In genomic region chr5:179153341-179153901, GRCh38 we compare ENCODE assay signal across 15 cellular contexts.
"Had no signal": no experiment of that assay in that cellular context is flagged by ENCODE, and none has a peak within 500 bp of the region (broad histone marks: within the 10 kb centered on the region; RNA-seq: fewer than 3 reads in every experiment).

No MANE protein-coding gene starts in this region.

- H3K36me3 Mint-ChIP-seq: activated CD4-positive, alpha-beta memory T cell treated with anti-CD3 and anti-CD28 coated beads for 36 hours; activated CD8-positive, alpha-beta memory T cell treated with anti-CD3 and anti-CD28 coated beads, Interleukin-2, amount 10 ng/mL, durations not matched to agents 7 days and 5 days; mesothelial cell of epicardium; stimulated activated naive B cell treated with anti-CD40 and anti-IgM and Interleukin-4, amounts not matched to agents 10 μg/mL and 1 μg/mL and 100 μg/mL, for 72 hours had no signal

- H3K27ac Mint-ChIP-seq: activated CD4-positive, alpha-beta memory T cell treated with anti-CD3 and anti-CD28 coated beads for 36 hours; activated CD4-positive, alpha-beta T cell treated with anti-CD3 and anti-CD28 coated beads for 36 hours; activated CD8-positive, alpha-beta memory T cell treated with anti-CD3 and anti-CD28 coated beads, Interleukin-2, amount 10 ng/mL, durations not matched to agents 7 days and 5 days; mesothelial cell of epicardium; stimulated activated naive B cell treated with anti-CD40 and anti-IgM and Interleukin-4, amounts not matched to agents 10 μg/mL and 1 μg/mL and 100 μg/mL, for 72 hours had no signal

- ATAC-seq: activated CD4-positive, alpha-beta T cell treated with anti-CD3 and anti-CD28 coated beads for 36 hours; activated CD8-positive, alpha-beta memory T cell treated with anti-CD3 and anti-CD28 coated beads, Interleukin-2, amount 10 ng/mL, durations not matched to agents 7 days and 5 days; activated T-cell treated with anti-CD3 and anti-CD28 coated beads, Interleukin-2, amount 50 U/mL, for 4 hours; stimulated activated naive B cell treated with anti-CD40 and anti-IgM and Interleukin-4, amounts not matched to agents 10 μg/mL and 1 μg/mL and 100 μg/mL, for 72 hours had no signal

- H3K27me3 ChIP-seq: ovary, tibial artery, uterus had no signal

- H3K9me3 Mint-ChIP-seq: activated CD4-positive, alpha-beta memory T cell treated with anti-CD3 and anti-CD28 coated beads for 36 hours; activated T-cell treated with anti-CD3 and anti-CD28 coated beads, Interleukin-2, amount 50 U/mL, for 4 hours; mesothelial cell of epicardium; stimulated activated naive B cell treated with anti-CD40 and anti-IgM and Interleukin-4, amounts not matched to agents 10 μg/mL and 1 μg/mL and 100 μg/mL, for 72 hours had no signal

- DNase-seq: activated CD4-positive, alpha-beta memory T cell treated with anti-CD3 and anti-CD28 coated beads for 36 hours; activated CD4-positive, alpha-beta T cell treated with anti-CD3 and anti-CD28 coated beads for 36 hours; activated CD8-positive, alpha-beta memory T cell treated with anti-CD3 and anti-CD28 coated beads, Interleukin-2, amount 10 ng/mL, durations not matched to agents 7 days and 5 days; activated naive CD4-positive, alpha-beta T cell treated with anti-CD3 and anti-CD28 coated beads, Interleukin-2, amount 50 U/mL, for 16 hours; activated T-cell treated with anti-CD3 and anti-CD28 coated beads, Interleukin-2, amount 50 U/mL, for 4 hours; effector CD4-positive, alpha-beta T cell; kidney glomerular epithelial cell; stimulated activated naive B cell treated with anti-CD40 and anti-IgM and Interleukin-4, amounts not matched to agents 10 μg/mL and 1 μg/mL and 100 μg/mL, for 72 hours; substantia nigra; uterus had no signal

- H3K36me3 ChIP-seq: ovary, uterus had no signal

- H3K9me3 ChIP-seq: ovary, tibial artery, uterus had no signal

- H3K27ac ChIP-seq: ovary, SK-N-MC, tibial artery, uterus had no signal

- H3K4me3 ChIP-seq: lung, ovary, SK-N-MC, tibial artery, uterus had no signal

- H3K4me1 Mint-ChIP-seq: activated CD4-positive, alpha-beta T cell treated with anti-CD3 and anti-CD28 coated beads for 36 hours; activated CD8-positive, alpha-beta memory T cell treated with anti-CD3 and anti-CD28 coated beads, Interleukin-2, amount 10 ng/mL, durations not matched to agents 7 days and 5 days; mesothelial cell of epicardium; stimulated activated naive B cell treated with anti-CD40 and anti-IgM and Interleukin-4, amounts not matched to agents 10 μg/mL and 1 μg/mL and 100 μg/mL, for 72 hours had no signal

- H3K27me3 Mint-ChIP-seq: activated CD4-positive, alpha-beta T cell treated with anti-CD3 and anti-CD28 coated beads for 36 hours; activated CD8-positive, alpha-beta memory T cell treated with anti-CD3 and anti-CD28 coated beads, Interleukin-2, amount 10 ng/mL, durations not matched to agents 7 days and 5 days had no signal

- H3K4me3 Mint-ChIP-seq: activated CD4-positive, alpha-beta memory T cell treated with anti-CD3 and anti-CD28 coated beads for 36 hours; activated CD4-positive, alpha-beta T cell treated with anti-CD3 and anti-CD28 coated beads for 36 hours; activated CD8-positive, alpha-beta memory T cell treated with anti-CD3 and anti-CD28 coated beads, Interleukin-2, amount 10 ng/mL, durations not matched to agents 7 days and 5 days; activated T-cell treated with anti-CD3 and anti-CD28 coated beads, Interleukin-2, amount 50 U/mL, for 4 hours; mesothelial cell of epicardium; stimulated activated naive B cell treated with anti-CD40 and anti-IgM and Interleukin-4, amounts not matched to agents 10 μg/mL and 1 μg/mL and 100 μg/mL, for 72 hours had no signal

- H3K4me1 ChIP-seq: tibial artery, uterus had no signal
